Comparison of ENCODE assay signal across 15 cellular contexts in the genomic region with DNA sequence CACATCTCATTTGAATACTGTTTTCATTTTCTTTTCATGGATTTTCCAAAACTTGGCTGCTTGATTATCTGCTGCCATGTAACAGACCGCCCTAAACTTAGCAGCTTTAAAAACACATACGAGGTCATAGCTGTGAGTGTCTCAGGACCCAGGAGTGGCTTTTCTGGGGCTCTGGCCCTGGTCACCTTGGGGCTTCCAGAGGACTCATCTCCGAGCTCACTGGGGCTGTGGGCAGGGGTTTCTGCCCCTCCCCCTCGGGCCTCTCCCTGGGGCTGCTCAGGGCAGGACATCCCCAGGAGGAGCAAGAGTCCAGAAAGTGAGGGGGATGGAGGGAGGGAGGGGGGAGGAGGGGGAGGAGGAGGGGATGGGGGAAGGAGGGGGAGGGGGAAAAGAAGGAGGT.
DNase-seq lines count a peak whose midpoint lies in the region; ATAC-seq and TF ChIP-seq lines count a peak whose summit lies in the region.
"Had no signal": no experiment of that assay in that cellular context is flagged by ENCODE, and none has a peak within 500 bp of the region (broad histone marks: within the 10 kb centered on the region; RNA-seq: fewer than 3 reads in every experiment).

No MANE protein-coding gene starts in this region.

- no peak overlapping the region for H2BK12ac ChIP-seq in H9 (ENCODE audit: insufficient read length, low read depth, low read length)

- no peak overlapping the region for H3K18ac ChIP-seq in H9 (ENCODE audit: insufficient read length, low read depth, low read length)

- H3K9me3 ChIP-seq in BLaER1 (peaks cover 19% of the 10 kb centered on the region), H9 (ENCODE audit: control insufficient read depth, low read depth, low read length) (no peaks in the 10 kb centered on the region), right cardiac atrium (ENCODE audit: control insufficient read depth, low read length) (no peaks in the 10 kb centered on the region), T-helper 17 cell (ENCODE audit: control insufficient read depth, low read length, poor library complexity, severe bottlenecking) (no peaks in the 10 kb centered on the region), GM23248 (ENCODE audit: low read depth) (peaks cover 5% of the 10 kb centered on the region)

- intact Hi-C loops in right cardiac atrium (cut with DNase I): no loop called here
- intact Hi-C loops in sciatic nerve (cut with DNase I): no loop called here

- no peaks in the 10 kb centered on the region for H3F3A ChIP-seq in GM23248 (ENCODE audit: insufficient read depth)

- peaks cover 22 to 31% (median 22%) of the 10 kb centered on the region in 3 experiments for H3K36me3 Mint-ChIP-seq in H9 (ENCODE audit: insufficient read depth in 1 of 3, low read depth in 3 of 3)
- H3K36me3 Mint-ChIP-seq in T-helper 17 cell (ENCODE audit: low read depth): peaks cover 5% of the 10 kb centered on the region

- H3K79me1 ChIP-seq in H9 (ENCODE audit: insufficient read depth, low read depth, low read length, poor library complexity, severe bottlenecking): no peaks in the 10 kb centered on the region

- H3K27me3 ChIP-seq in BLaER1: no peaks in the 10 kb centered on the region
- H3K27me3 ChIP-seq in H9 (ENCODE audit: insufficient read depth, low read length): no peaks in the 10 kb centered on the region
- no peaks in the 10 kb centered on the region for H3K27me3 ChIP-seq in right cardiac atrium (ENCODE audit: control insufficient read depth, insufficient read depth)
- no peaks in the 10 kb centered on the region for H3K27me3 ChIP-seq in GM23248 (replicated peaks; ENCODE audit: insufficient read depth)

- no peaks in the 10 kb centered on the region for H3K79me2 ChIP-seq in H9 (ENCODE audit: insufficient read depth, low read length)
- no peaks in the 10 kb centered on the region for H3K79me2 ChIP-seq in GM23248 (ENCODE audit: insufficient read depth)

- TF ChIP-seq CTCF in H9 (conservative IDR thresholded peaks at IDR 0.05): no peak

- peaks cover 43% of the 10 kb centered on the region for H4K20me1 ChIP-seq in BLaER1
- no peaks in the 10 kb centered on the region for H4K20me1 ChIP-seq in H9 (ENCODE audit: control insufficient read depth, insufficient read depth, insufficient read length)
- no peaks in the 10 kb centered on the region for H4K20me1 ChIP-seq in GM23248 (ENCODE audit: insufficient read depth)

- no peak overlapping the region for H2AFZ ChIP-seq in H9 (ENCODE audit: low read length)
- H2AFZ ChIP-seq in GM23248: no peak overlapping the region

- H3K4me1 ChIP-seq in BLaER1 (peaks cover 50% of the 10 kb centered on the region), H9 (ENCODE audit: insufficient read depth, low read length) (no peaks in the 10 kb centered on the region), right cardiac atrium (ENCODE audit: control insufficient read depth, insufficient read depth, low read length) (no peaks in the 10 kb centered on the region), GM23248 (ENCODE audit: insufficient read depth) (no peaks in the 10 kb centered on the region)
- H3K4me1 ChIP-seq: Caco-2 had no signal

- no peaks in the 10 kb centered on the region for H3K9me2 ChIP-seq in GM23248 (ENCODE audit: insufficient read depth)

- no peak overlapping the region for H4K91ac ChIP-seq in H9 (ENCODE audit: insufficient read length, low read depth, low read length)

- H3K23me2 ChIP-seq in H9 (ENCODE audit: insufficient read length, low read depth, low read length, poor library complexity, severe bottlenecking): no peaks in the 10 kb centered on the region

- no peak overlapping the region for H2BK20ac ChIP-seq in H9 (ENCODE audit: low read depth, low read length, poor library complexity, severe bottlenecking)

- no peak overlapping the region for H3T11ph ChIP-seq in H9 (ENCODE audit: low read length)

- DNase-seq in H9 (peak; percentile 20), right cardiac atrium (peak in 2 of 3 donors; percentile 2 to 23), sciatic nerve (ENCODE audit: low spot score) (peak; percentile 38), T-helper 17 cell (no peak), A172 (ENCODE audit: low spot score) (no peak), GM23248 (no peak), OCI-M2 (lab: John Stamatoyannopoulos, UW; ENCODE audit: unreplicated experiment) (no peak)
- DNase-seq: NCI-H1417, NCI-H2029, NCI-H510A treated with DMSO at 0.1 percent for 48 hours, RPMI8226 had no signal

- H3K4me3 ChIP-seq in BLaER1: no peak overlapping the region
- H3K4me3 ChIP-seq in right cardiac atrium (ENCODE audit: low read length): no peak overlapping the region
- H3K4me3 ChIP-seq in GM23248: no peak overlapping the region

- H3K9me3 Mint-ChIP-seq in H9: peaks cover 22 to 27% of the 10 kb centered on the region in 2 experiments

- H2BK5ac ChIP-seq in H9 (ENCODE audit: insufficient read length, low read length): no peak overlapping the region

- WGBS in H9 (ENCODE audit: extremely low coverage, insufficient read length, low lambda C conversion rate): no CpG with 5 or more reads among the region's 4 CpGs
- WGBS in right cardiac atrium: 85% methylated on average over 4 of the region's 4 CpGs
- 69 to 74% methylated on average over 4 of the region's 4 CpGs for WGBS in GM23248 (ENCODE audit: low coverage in 1 of 2, low lambda C conversion rate in 2 of 2, missing lambda C conversion rate in 2 of 2), 2 experiments

- H4K8ac ChIP-seq in H9 (replicated peaks; ENCODE audit: insufficient read length, low read depth, low read length): no peak overlapping the region

- peaks cover 3% of the 10 kb centered on the region in 2 experiments; a peak in 3 of 4 replicates for H3K4me1 Mint-ChIP-seq in H9
- peaks cover 2% of the 10 kb centered on the region for H3K4me1 Mint-ChIP-seq in T-helper 17 cell

- H3K4me2 ChIP-seq in BLaER1 (peak overlapping the region; percentile 80), H9 (ENCODE audit: insufficient read depth, insufficient read length, low read length) (no peak overlapping the region), GM23248 (ENCODE audit: unreplicated experiment) (no peak overlapping the region)

- ATAC-seq in right cardiac atrium: no peak
- ATAC-seq in sciatic nerve: no peak
- ATAC-seq in T-helper 17 cell: no peak

- H2BK120ac ChIP-seq in H9 (ENCODE audit: low read depth, low read length, poor library complexity, severe bottlenecking): no peak overlapping the region

- H3K27me3 Mint-ChIP-seq in H9 (ENCODE audit: low read depth) (no peaks in the 10 kb centered on the region; the same call in 1 of the 2 replicates), T-helper 17 cell (no peaks in the 10 kb centered on the region)
- H3K27me3 Mint-ChIP-seq: IgD-negative memory B cell had no signal

- no peak overlapping the region for H3K27ac Mint-ChIP-seq in H9
- H3K27ac Mint-ChIP-seq in T-helper 17 cell: no peak overlapping the region

- no peak overlapping the region for H3K27ac ChIP-seq in BLaER1
- no peak overlapping the region for H3K27ac ChIP-seq in H9 (ENCODE audit: insufficient read length, low read depth, low read length)
- no peak overlapping the region for H3K27ac ChIP-seq in right cardiac atrium (ENCODE audit: low read length)
- no peak overlapping the region for H3K27ac ChIP-seq in GM23248
- H3K27ac ChIP-seq: C4-2B had no signal

- H3K56ac ChIP-seq in H9 (ENCODE audit: insufficient read length, low read depth, low read length): no peak overlapping the region

- H3K4me3 Mint-ChIP-seq in H9 (no peak overlapping the region), T-helper 17 cell (no peak overlapping the region)
- H3K4me3 Mint-ChIP-seq: IgD-negative memory B cell had no signal

- peaks cover 41% of the 10 kb centered on the region for H3K36me3 ChIP-seq in BLaER1
- H3K36me3 ChIP-seq in GM23248 (ENCODE audit: low read depth): peaks cover 9% of the 10 kb centered on the region

- H2AK5ac ChIP-seq in H9 (ENCODE audit: insufficient read length, low read length): no peak overlapping the region

- no peak overlapping the region for H4K5ac ChIP-seq in H9 (ENCODE audit: insufficient read length, low read depth, low read length)

- no peak overlapping the region for H3K23ac ChIP-seq in H9 (ENCODE audit: insufficient read length, low read depth, low read length)

- no peak overlapping the region for H3K4ac ChIP-seq in H9 (ENCODE audit: low read depth, low read length)

- H3K9ac ChIP-seq in BLaER1 (no peak overlapping the region), H9 (ENCODE audit: extremely low read depth, insufficient read length, low read length) (no peak overlapping the region), GM23248 (no peak overlapping the region)

- no peak overlapping the region for H3K14ac ChIP-seq in H9 (ENCODE audit: insufficient read depth, low read length)

- H2BK15ac ChIP-seq in H9 (ENCODE audit: low read depth, low read length): no peak overlapping the region

- in situ Hi-C loops in GM23248 (cut with MboI): no loop called here

Comparison
In these comparisons a context has a peak if more than half of its experiments do, and no peak if none do; other contexts are left out.
1. DNase-seq: peak in H9 (single experiment), right cardiac atrium (2 of 3) and sciatic nerve (single experiment); none in T-helper 17 cell (0 of 3), A172 (single experiment), GM23248 (single experiment) and OCI-M2 (single experiment).